ENCODE assay signal across 27 cellular contexts in the genomic region with DNA sequence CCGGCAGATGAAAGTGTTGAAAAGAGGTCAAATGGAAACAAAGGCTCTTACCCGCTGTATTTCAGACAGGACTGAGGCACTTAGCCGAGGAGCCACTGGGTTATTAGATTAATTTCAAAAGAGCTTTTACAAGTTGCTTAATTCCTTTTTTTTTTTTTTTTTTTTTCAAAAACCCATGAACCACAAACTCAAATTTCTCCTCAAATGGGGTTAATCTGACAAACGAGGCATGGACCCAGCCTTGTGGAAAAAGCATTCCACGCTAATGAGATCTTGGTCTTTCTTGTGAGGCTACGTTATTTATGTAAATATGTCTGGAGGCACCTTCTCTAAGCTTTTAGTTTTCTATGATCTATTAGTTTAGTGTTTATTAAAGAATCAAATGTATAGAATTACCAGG.
DNase-seq lines count a peak whose midpoint lies in the region; ATAC-seq, FAIRE-seq and TF ChIP-seq lines count a peak whose summit lies in the region.
"Had no signal": no experiment of that assay in that cellular context is flagged by ENCODE, and none has a peak within 500 bp of the region (broad histone marks: within the 10 kb centered on the region; RNA-seq: fewer than 3 reads in every experiment).

No MANE protein-coding gene starts in this region.

- DNase-seq in A673 (ENCODE audit: low spot score) (no peak), SK-N-DZ (ENCODE audit: low spot score) (peak; percentile 78), progenitor cell of endocrine pancreas (ENCODE audit: low spot score, unreplicated experiment) (no peak), psoas muscle (no peak), HCEC 1CT (no peak), kidney (no peak)
- DNase-seq: AML-193; C1 segment of cervical spinal cord; Caco-2; CD4-positive, alpha-beta memory T cell; DMS79; EL; GDM1; IMR-90; MM.1S; NCI-H1417; NCI-H1694; NCI-H2029 treated with DMSO at 0.1 percent for 48 hours; NCI-H446 treated with DMSO at 0.1 percent for 48 hours; NCI-H526 treated with DMSO at 0.1 percent for 48 hours; Right ventricle myocardium superior; RPMI8226 had no signal

- H3K27ac Mint-ChIP-seq in progenitor cell of endocrine pancreas: peak overlapping the region; percentile 56
- H3K27ac Mint-ChIP-seq: CD4-positive, alpha-beta memory T cell had no signal

- no peak for ATAC-seq in psoas muscle
- ATAC-seq: GM12878 had no signal

- no peak for TF ChIP-seq CTCF in A673 (conservative IDR thresholded peaks at IDR 0.05; ENCODE audit: low read depth, low read length)
- TF ChIP-seq CTCF in progenitor cell of endocrine pancreas (IDR thresholded peaks at IDR 0.05; ENCODE audit: unreplicated experiment): no peak
- no peak for TF ChIP-seq CTCF in psoas muscle (IDR thresholded peaks at IDR 0.05)
- no peak for TF ChIP-seq CTCF in kidney (IDR thresholded peaks at IDR 0.05; ENCODE audit: borderline replicate concordance, extremely low read depth, insufficient read depth)

- FAIRE-seq in kidney (lab: Jason Lieb, UNC): no peak
- FAIRE-seq: A204.1, GM12878 had no signal

- no peaks in the 10 kb centered on the region for H3K27me3 Mint-ChIP-seq in progenitor cell of endocrine pancreas
- H3K27me3 Mint-ChIP-seq: CD4-positive, alpha-beta memory T cell had no signal

- H3K9ac ChIP-seq in endocrine pancreas (ENCODE audit: control insufficient read depth, insufficient read depth, low read length) (no peak overlapping the region), kidney (ENCODE audit: low read length in 2 of 2) (no peak overlapping the region)
- H3K9ac ChIP-seq: KMS-11 had no signal

- H3K4me1 Mint-ChIP-seq in progenitor cell of endocrine pancreas (ENCODE audit: low read depth): peaks cover 8% of the 10 kb centered on the region
- H3K4me1 Mint-ChIP-seq: CD4-positive, alpha-beta memory T cell had no signal

- H3K9me3 ChIP-seq in A673 (ENCODE audit: low read depth, low read length, poor library complexity, severe bottlenecking) (no peaks in the 10 kb centered on the region), endocrine pancreas (ENCODE audit: control insufficient read depth, low read length) (no peaks in the 10 kb centered on the region), psoas muscle (no peaks in the 10 kb centered on the region), kidney (ENCODE audit: control insufficient read depth in 1 of 2, low read length in 2 of 2) (no peaks in the 10 kb centered on the region)
- H3K9me3 ChIP-seq: Caco-2, SJSA1 had no signal

- H3K36me3 ChIP-seq in A673 (ENCODE audit: insufficient read depth, low read length, poor library complexity, severe bottlenecking): no peaks in the 10 kb centered on the region
- no peaks in the 10 kb centered on the region for H3K36me3 ChIP-seq in endocrine pancreas (ENCODE audit: control insufficient read depth, insufficient read depth, low read length)
- H3K36me3 ChIP-seq in psoas muscle (ENCODE audit: insufficient read depth in 1 of 2, low read depth in 1 of 2): no peaks in the 10 kb centered on the region
- no peaks in the 10 kb centered on the region for H3K36me3 ChIP-seq in kidney (ENCODE audit: control insufficient read depth in 1 of 2, insufficient read depth in 2 of 2, low read length in 2 of 2)
- H3K36me3 ChIP-seq: SJSA1 had no signal

- H3K4me3 Mint-ChIP-seq in progenitor cell of endocrine pancreas (ENCODE audit: low read depth): no peak overlapping the region
- H3K4me3 Mint-ChIP-seq: CD4-positive, alpha-beta memory T cell had no signal

- peak overlapping the region; percentile 2 for H3K27ac ChIP-seq in A673 (ENCODE audit: low read depth, low read length, poor library complexity, severe bottlenecking)
- no peak overlapping the region for H3K27ac ChIP-seq in psoas muscle
- H3K27ac ChIP-seq in kidney (ENCODE audit: low read depth in 2 of 2, low read length in 2 of 2): no peak overlapping the region
- H3K27ac ChIP-seq: KMS-11, SJSA1 had no signal

- H3K27me3 ChIP-seq in A673 (replicated peaks; ENCODE audit: insufficient read depth, low read depth, low read length, poor library complexity) (no peaks in the 10 kb centered on the region), endocrine pancreas (ENCODE audit: control insufficient read depth, insufficient read depth, low read length) (no peaks in the 10 kb centered on the region), psoas muscle (ENCODE audit: insufficient read depth in 3 of 3, low read length in 2 of 3) (no peaks in the 10 kb centered on the region)
- H3K27me3 ChIP-seq: SJSA1 had no signal

- no TSS peak for BruUV-seq in A673 (replicated peaks; lab: Mats Ljungman, UMichigan)

- no peaks in the 10 kb centered on the region for H3K9me3 Mint-ChIP-seq in progenitor cell of endocrine pancreas (ENCODE audit: low read depth)
- H3K9me3 Mint-ChIP-seq: CD4-positive, alpha-beta memory T cell had no signal

- peaks cover 11% of the 10 kb centered on the region for H3K4me1 ChIP-seq in A673 (ENCODE audit: insufficient read depth, low read length, poor library complexity, severe bottlenecking)
- H3K4me1 ChIP-seq in endocrine pancreas (ENCODE audit: control insufficient read depth, insufficient read depth, low read length): no peaks in the 10 kb centered on the region
- no peaks in the 10 kb centered on the region for H3K4me1 ChIP-seq in psoas muscle
- no peaks in the 10 kb centered on the region for H3K4me1 ChIP-seq in kidney (ENCODE audit: control insufficient read depth in 1 of 2, insufficient read depth in 1 of 2, low read depth in 1 of 2, low read length in 2 of 2)
- H3K4me1 ChIP-seq: Caco-2, SJSA1 had no signal

- peaks cover 17% of the 10 kb centered on the region for H3K36me3 Mint-ChIP-seq in progenitor cell of endocrine pancreas (ENCODE audit: insufficient read depth)
- H3K36me3 Mint-ChIP-seq: CD4-positive, alpha-beta memory T cell had no signal

- WGBS in psoas muscle, 3 donors: 54 to 62% (median 60%) methylated on average over 6 of the region's 6 CpGs

- POLR2A ChIA-PET in A673 (lab: Charles Lee; ENCODE audit: low non-redundant PET): no interaction called here

- CTCF ChIA-PET in A673 (lab: Charles Lee): no interaction called here

- intact Hi-C loops in A673 (cut with micrococcal nuclease; ENCODE audit: unreplicated experiment): no loop called here
- intact Hi-C loops in psoas muscle (cut with DNase I): no loop called here
- intact Hi-C loops in kidney (cut with DNase I): no loop called here

- peak overlapping the region; percentile 6 for H3K4me3 ChIP-seq in A673 (ENCODE audit: low read depth, low read length, poor library complexity, severe bottlenecking)
- H3K4me3 ChIP-seq in endocrine pancreas (ENCODE audit: control insufficient read depth, insufficient read depth, low read length): peak overlapping the region; percentile 18
- H3K4me3 ChIP-seq in psoas muscle: no peak overlapping the region
- H3K4me3 ChIP-seq in kidney (ENCODE audit: low read length in 2 of 2): no peak overlapping the region
- H3K4me3 ChIP-seq: GM12878, SJSA1 had no signal

Comparison
In these comparisons a context has a peak if more than half of its experiments do, and no peak if none do; other contexts are left out.
1. H3K4me3 ChIP-seq: peak in A673 (single experiment) and endocrine pancreas (single experiment); none in psoas muscle (single experiment) and kidney (0 of 2).